8 cellular contexts compared by ENCODE assay signal in the genomic region with DNA sequence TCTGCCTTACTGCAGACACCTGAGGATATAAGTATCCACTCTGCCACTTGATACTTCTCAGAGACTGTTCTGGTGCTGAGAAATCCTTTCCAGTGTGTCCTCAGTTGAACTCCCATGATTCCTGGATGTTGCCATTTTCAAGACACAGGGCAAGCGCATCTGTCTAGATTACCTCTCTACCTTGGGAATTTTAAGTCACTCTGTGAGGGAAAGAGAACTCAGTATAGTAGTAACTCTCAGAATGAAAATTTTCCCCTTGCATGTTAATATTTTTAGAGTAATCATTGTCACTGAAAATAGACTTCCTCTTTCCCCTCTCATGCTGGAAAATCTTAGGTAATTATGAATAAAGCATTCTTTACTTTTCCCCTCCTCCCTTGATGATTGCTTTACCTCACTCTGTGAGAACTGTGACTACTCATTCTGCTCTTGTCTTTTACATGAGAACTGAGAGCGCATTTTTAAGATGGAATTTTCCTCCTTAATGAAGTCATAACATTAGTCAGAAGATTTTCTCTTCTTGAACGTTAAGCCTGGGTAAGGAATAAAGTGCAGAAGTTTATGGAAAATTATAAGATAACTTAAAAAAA. TPM values are rescaled to one million over a fixed set of nuclear protein-coding genes. Genes with fewer than 3 reads are reported as not detected.
DNase-seq lines count a peak whose midpoint lies in the region; ATAC-seq and TF ChIP-seq lines count a peak whose summit lies in the region.

No MANE protein-coding gene starts in this region.

- H2AFZ ChIP-seq in neural progenitor cell (replicated peaks), result no peak overlapping the region

- peaks cover 79% of the 10 kb centered on the region for H3K4me1 Mint-ChIP-seq in activated B cell treated with CpG ODN at 0.5 μM for 24 hours
- peaks cover 6% of the 10 kb centered on the region for H3K4me1 Mint-ChIP-seq in neural progenitor cell
- peaks cover 14% of the 10 kb centered on the region for H3K4me1 Mint-ChIP-seq in WTC11

- H3K27me3 Mint-ChIP-seq in activated B cell treated with CpG ODN at 0.5 μM for 24 hours, result no peaks in the 10 kb centered on the region
- no peaks in the 10 kb centered on the region for H3K27me3 Mint-ChIP-seq in neural progenitor cell (ENCODE audit: insufficient read depth, low read depth)
- no peaks in the 10 kb centered on the region; the same call in 1 of the 2 replicates for H3K27me3 Mint-ChIP-seq in WTC11 (ENCODE audit: low read depth)

- H3K27ac Mint-ChIP-seq in activated B cell treated with CpG ODN at 0.5 μM for 24 hours (peak overlapping the region; percentile 77), neural progenitor cell (no peak overlapping the region), WTC11 (no peak overlapping the region)

- peaks cover 12 to 27% of the 10 kb centered on the region in 2 donors for H3K4me1 ChIP-seq in muscle layer of duodenum (ENCODE audit: control insufficient read depth in 1 of 2, insufficient read depth in 2 of 2, low read length in 2 of 2)
- no peaks in the 10 kb centered on the region for H3K4me1 ChIP-seq in neural progenitor cell

- H3K9ac ChIP-seq in neural progenitor cell, result no peak overlapping the region

- no peaks in the 10 kb centered on the region for H4K20me1 ChIP-seq in neural progenitor cell (ENCODE audit: low read depth)

- H3K9me3 Mint-ChIP-seq in activated B cell treated with CpG ODN at 0.5 μM for 24 hours (no peaks in the 10 kb centered on the region), neural progenitor cell (no peaks in the 10 kb centered on the region), WTC11 (no peaks in the 10 kb centered on the region)

- H3K27me3 ChIP-seq in muscle layer of duodenum (ENCODE audit: low read depth, low read length), result no peaks in the 10 kb centered on the region
- no peaks in the 10 kb centered on the region for H3K27me3 ChIP-seq in neural progenitor cell

- H3K27ac ChIP-seq in muscle layer of duodenum (ENCODE audit: low read length), result peak overlapping the region; percentile 46
- H3K27ac ChIP-seq in neural progenitor cell, result no peak overlapping the region

- H3K79me2 ChIP-seq in neural progenitor cell (ENCODE audit: low read depth), result no peaks in the 10 kb centered on the region

- POLR2A ChIA-PET in activated B cell treated with CpG ODN at 0.5 μM for 24 hours (lab: Charles Lee) (no interaction called here), WTC11 (lab: Charles Lee) (no interaction called here)

- H3K4me3 Mint-ChIP-seq in activated B cell treated with CpG ODN at 0.5 μM for 24 hours (peak overlapping the region; percentile 25), neural progenitor cell (no peak overlapping the region), WTC11 (no peak overlapping the region)

- intact Hi-C loops in activated B cell treated with CpG ODN at 0.5 μM for 24 hours (cut with micrococcal nuclease), result loop anchor here (1.0 to 5.0 kb wide), 4 partner anchors 46 to 281 kb away; partner anchors contain the start of gene PPA2

- H3F3A ChIP-seq in neural progenitor cell (ENCODE audit: low read depth), result no peaks in the 10 kb centered on the region

- CTCF ChIA-PET in activated B cell treated with CpG ODN at 0.5 μM for 24 hours (lab: Charles Lee) (interaction anchor here (0.6 kb wide), 1 partner anchor 114 kb away, joined by 3 read pairs; no protein-coding TSS in a partner anchor), WTC11 (lab: Charles Lee) (interaction anchor here (0.8 kb wide), 1 partner anchor 10 kb away, joined by 3 read pairs; no protein-coding TSS in a partner anchor)

- peaks cover 6 to 7% of the 10 kb centered on the region in 2 donors for H3K36me3 ChIP-seq in muscle layer of duodenum (ENCODE audit: control insufficient read depth in 1 of 2, insufficient read depth in 2 of 2, low read length in 2 of 2)
- no peaks in the 10 kb centered on the region for H3K36me3 ChIP-seq in neural progenitor cell

- DNase-seq in AML-193 (lab: John Stamatoyannopoulos, UW), result peak; percentile 54 to 74
- no peak for DNase-seq in activated B cell treated with CpG ODN at 0.5 μM for 24 hours
- DNase-seq in GOT3 (lab: John Stamatoyannopoulos, UW), result no peak
- no peak for DNase-seq in neural progenitor cell (ENCODE audit: low spot score)
- no peak for DNase-seq in WTC11 (ENCODE audit: low spot score)

- H3K9me3 ChIP-seq in muscle layer of duodenum (ENCODE audit: control insufficient read depth in 1 of 2, low read length in 2 of 2) (no peaks in the 10 kb centered on the region), neural progenitor cell (ENCODE audit: low read depth) (no peaks in the 10 kb centered on the region)

- TF ChIP-seq CTCF in activated B cell treated with CpG ODN at 0.5 μM for 24 hours (IDR thresholded peaks at IDR 0.05) (no peak), neural progenitor cell (IDR thresholded peaks at IDR 0.05) (no peak), WTC11 (IDR thresholded peaks at IDR 0.05) (no peak)

- no peak overlapping the region for H3K4me2 ChIP-seq in neural progenitor cell

- ATAC-seq in GM18873 (IDR thresholded peaks at IDR 0.05; ENCODE audit: low FRiP score, unreplicated experiment) (peak; percentile 43), HG03108 (IDR thresholded peaks at IDR 0.05; ENCODE audit: unreplicated experiment) (peak; percentile 58), activated B cell treated with CpG ODN at 0.5 μM for 24 hours (ENCODE audit: low read depth) (peak; percentile 73), WTC11 (no peak)

- H3K4me3 ChIP-seq in muscle layer of duodenum (ENCODE audit: low read depth in 1 of 2, low read length in 2 of 2) (no peak overlapping the region), neural progenitor cell (no peak overlapping the region)

- peaks cover 28% of the 10 kb centered on the region for H3K36me3 Mint-ChIP-seq in activated B cell treated with CpG ODN at 0.5 μM for 24 hours (ENCODE audit: low read depth)
- peaks cover 11% of the 10 kb centered on the region for H3K36me3 Mint-ChIP-seq in neural progenitor cell
- no peaks in the 10 kb centered on the region for H3K36me3 Mint-ChIP-seq in WTC11

TF ChIP-seq in WTC11, 78 proteins besides CTCF, POLR2A, EP300 and RAD21:
- TF ChIP-seq ESRRA (CRISPR knock-in tag; IDR thresholded peaks at IDR 0.05; ENCODE audit: borderline replicate concordance) (no peak), TCF7 (CRISPR knock-in tag; IDR thresholded peaks at IDR 0.05; ENCODE audit: low read depth) (no peak), ZNF317 (CRISPR knock-in tag; IDR thresholded peaks at IDR 0.05; ENCODE audit: borderline replicate concordance, low read depth) (no peak), NR3C1 (CRISPR knock-in tag; conservative IDR thresholded peaks at IDR 0.05; ENCODE audit: low read depth) (no peak), GABPB1 (CRISPR knock-in tag; IDR thresholded peaks at IDR 0.05) (no peak), NR2C2 (CRISPR knock-in tag; IDR thresholded peaks at IDR 0.05) (no peak), SMAD4 (CRISPR knock-in tag; IDR thresholded peaks at IDR 0.05) (no peak), CREM (CRISPR knock-in tag; IDR thresholded peaks at IDR 0.05) (no peak), TP53 (CRISPR knock-in tag; IDR thresholded peaks at IDR 0.05) (no peak), MXD4 (CRISPR knock-in tag; IDR thresholded peaks at IDR 0.05; ENCODE audit: borderline replicate concordance) (no peak), NFE2L1 (CRISPR knock-in tag; IDR thresholded peaks at IDR 0.05) (no peak), MAX (CRISPR knock-in tag; IDR thresholded peaks at IDR 0.05) (no peak), USF1 (CRISPR knock-in tag; IDR thresholded peaks at IDR 0.05) (no peak), E2F1 (CRISPR knock-in tag; IDR thresholded peaks at IDR 0.05) (no peak), ZNF671 (CRISPR knock-in tag; IDR thresholded peaks at IDR 0.05) (no peak), PRRX2 (CRISPR knock-in tag; IDR thresholded peaks at IDR 0.05) (no peak), NR1H2 (CRISPR knock-in tag; IDR thresholded peaks at IDR 0.05) (no peak), TEAD4 (CRISPR knock-in tag; IDR thresholded peaks at IDR 0.05) (no peak), FOXJ3 (CRISPR knock-in tag; IDR thresholded peaks at IDR 0.05; ENCODE audit: borderline replicate concordance) (no peak), EMX1 (CRISPR knock-in tag; IDR thresholded peaks at IDR 0.05) (no peak)
TF ChIP-seq in WTC11: peak in this region for 0.

RNA-seq across cellular contexts. Expression of gene TET2, which starts 45.0 kb away (rescaled TPM):
- total RNA-seq in activated B cell treated with CpG ODN at 0.5 μM for 24 hours, result 39.7 and 51.2 TPM in 2 replicates
- 12.1 and 17.0 TPM in 2 replicates for total RNA-seq in neural progenitor cell (ENCODE audit: low replicate concordance)
- total RNA-seq in WTC11 (2021), result 2.7 to 3.4 TPM (median 2.9 TPM) in 3 replicates

Comparison
In these comparisons a context has a peak if more than half of its experiments do, and no peak if none do; other contexts are left out.
1. DNase-seq: peak in AML-193 (2 of 2); none in activated B cell treated with CpG ODN at 0.5 μM for 24 hours (single experiment), GOT3 (single experiment), neural progenitor cell (single experiment) and WTC11 (single experiment).